In genomic region chr18:2891526-2892431, GRCh38 we compare ENCODE assay signal across 1 cellular context.
TF ChIP-seq lines count a peak whose summit lies in the region.

No MANE protein-coding gene starts in this region.

TF ChIP-seq in endothelial cell of umbilical vein, 7 proteins besides CTCF, POLR2A, EP300 and RAD21:
- TF ChIP-seq MYC (IDR thresholded peaks at IDR 0.05; ENCODE audit: low read depth, low read length) (no peak), POLR2AphosphoS5 (IDR thresholded peaks at IDR 0.05; ENCODE audit: insufficient read depth, low read depth, low read length) (no peak), EZH2 (IDR thresholded peaks at IDR 0.05; ENCODE audit: borderline replicate concordance, low read depth, low read length, severe bottlenecking) (no peak), JUN (IDR thresholded peaks at IDR 0.05; ENCODE audit: borderline replicate concordance, insufficient read depth, insufficient read length, low read depth) (no peak), GATA2 (IDR thresholded peaks at IDR 0.05; ENCODE audit: insufficient read depth, insufficient read length, low read depth, low read length) (no peak), FOS (IDR thresholded peaks at IDR 0.05; ENCODE audit: borderline replicate concordance, insufficient read depth, low read length) (no peak), MAX (IDR thresholded peaks at IDR 0.05; ENCODE audit: insufficient read depth, insufficient read length) (no peak)
